Comparison of ENCODE assay signal across 1 cellular context in the genomic region with DNA sequence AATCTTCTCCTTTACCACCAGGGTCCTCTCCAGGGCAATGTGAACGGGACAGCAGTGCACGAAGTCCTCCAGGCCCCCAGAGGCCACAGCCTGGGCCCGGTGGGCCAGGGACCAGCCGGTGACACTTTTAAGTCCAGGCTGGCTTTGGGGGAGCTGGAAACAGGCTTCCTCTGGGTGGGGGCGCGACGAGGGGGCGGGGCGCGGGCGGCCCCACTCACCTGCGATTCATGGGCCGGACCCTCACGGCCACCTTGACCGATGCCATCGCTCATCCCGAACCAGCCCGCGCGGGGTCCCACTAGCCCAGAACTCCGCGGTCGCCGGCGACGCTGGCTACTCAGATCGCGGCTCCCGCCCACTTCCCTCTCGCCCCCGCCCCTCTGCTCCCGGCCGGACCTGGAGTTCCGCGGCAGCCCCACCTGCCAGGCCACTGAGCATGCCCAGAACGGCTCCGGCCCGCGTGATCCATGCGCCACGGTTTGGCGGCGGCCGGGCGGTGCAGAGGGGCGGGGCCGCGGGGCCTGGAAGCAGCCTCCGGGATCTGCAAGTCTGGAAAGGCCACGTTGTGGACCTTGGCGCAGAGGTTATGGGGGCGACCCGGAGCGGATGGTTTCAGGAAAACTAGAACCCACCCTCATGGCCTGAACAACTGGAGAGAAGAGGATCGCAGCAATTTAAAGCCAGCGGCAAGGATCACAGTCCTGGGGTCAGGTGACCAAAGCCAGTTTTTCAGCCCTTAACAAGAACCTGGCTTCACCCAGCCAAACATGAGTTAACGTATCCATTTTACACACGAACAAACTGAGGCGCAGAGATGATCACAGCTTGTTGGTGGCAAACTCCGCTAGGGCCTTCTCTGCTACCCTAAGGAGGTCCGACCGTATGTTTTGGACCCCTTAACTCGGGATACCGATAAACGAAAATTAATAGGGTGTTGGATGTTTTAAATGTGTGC.
TF ChIP-seq lines count a peak whose summit lies in the region.

A gene with protein sequence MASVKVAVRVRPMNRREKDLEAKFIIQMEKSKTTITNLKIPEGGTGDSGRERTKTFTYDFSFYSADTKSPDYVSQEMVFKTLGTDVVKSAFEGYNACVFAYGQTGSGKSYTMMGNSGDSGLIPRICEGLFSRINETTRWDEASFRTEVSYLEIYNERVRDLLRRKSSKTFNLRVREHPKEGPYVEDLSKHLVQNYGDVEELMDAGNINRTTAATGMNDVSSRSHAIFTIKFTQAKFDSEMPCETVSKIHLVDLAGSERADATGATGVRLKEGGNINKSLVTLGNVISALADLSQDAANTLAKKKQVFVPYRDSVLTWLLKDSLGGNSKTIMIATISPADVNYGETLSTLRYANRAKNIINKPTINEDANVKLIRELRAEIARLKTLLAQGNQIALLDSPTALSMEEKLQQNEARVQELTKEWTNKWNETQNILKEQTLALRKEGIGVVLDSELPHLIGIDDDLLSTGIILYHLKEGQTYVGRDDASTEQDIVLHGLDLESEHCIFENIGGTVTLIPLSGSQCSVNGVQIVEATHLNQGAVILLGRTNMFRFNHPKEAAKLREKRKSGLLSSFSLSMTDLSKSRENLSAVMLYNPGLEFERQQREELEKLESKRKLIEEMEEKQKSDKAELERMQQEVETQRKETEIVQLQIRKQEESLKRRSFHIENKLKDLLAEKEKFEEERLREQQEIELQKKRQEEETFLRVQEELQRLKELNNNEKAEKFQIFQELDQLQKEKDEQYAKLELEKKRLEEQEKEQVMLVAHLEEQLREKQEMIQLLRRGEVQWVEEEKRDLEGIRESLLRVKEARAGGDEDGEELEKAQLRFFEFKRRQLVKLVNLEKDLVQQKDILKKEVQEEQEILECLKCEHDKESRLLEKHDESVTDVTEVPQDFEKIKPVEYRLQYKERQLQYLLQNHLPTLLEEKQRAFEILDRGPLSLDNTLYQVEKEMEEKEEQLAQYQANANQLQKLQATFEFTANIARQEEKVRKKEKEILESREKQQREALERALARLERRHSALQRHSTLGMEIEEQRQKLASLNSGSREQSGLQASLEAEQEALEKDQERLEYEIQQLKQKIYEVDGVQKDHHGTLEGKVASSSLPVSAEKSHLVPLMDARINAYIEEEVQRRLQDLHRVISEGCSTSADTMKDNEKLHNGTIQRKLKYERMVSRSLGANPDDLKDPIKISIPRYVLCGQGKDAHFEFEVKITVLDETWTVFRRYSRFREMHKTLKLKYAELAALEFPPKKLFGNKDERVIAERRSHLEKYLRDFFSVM (N-terminal part only) (minus strand): TSS at position 438 of the 955 bp plus-strand sequence. CDS start 173 bp downstream, at position 265.

TF ChIP-seq in HepG2, 621 proteins besides CTCF, POLR2A, EP300 and RAD21 (continued from another document and continues in another):
- TF ChIP-seq, protein P1, sequence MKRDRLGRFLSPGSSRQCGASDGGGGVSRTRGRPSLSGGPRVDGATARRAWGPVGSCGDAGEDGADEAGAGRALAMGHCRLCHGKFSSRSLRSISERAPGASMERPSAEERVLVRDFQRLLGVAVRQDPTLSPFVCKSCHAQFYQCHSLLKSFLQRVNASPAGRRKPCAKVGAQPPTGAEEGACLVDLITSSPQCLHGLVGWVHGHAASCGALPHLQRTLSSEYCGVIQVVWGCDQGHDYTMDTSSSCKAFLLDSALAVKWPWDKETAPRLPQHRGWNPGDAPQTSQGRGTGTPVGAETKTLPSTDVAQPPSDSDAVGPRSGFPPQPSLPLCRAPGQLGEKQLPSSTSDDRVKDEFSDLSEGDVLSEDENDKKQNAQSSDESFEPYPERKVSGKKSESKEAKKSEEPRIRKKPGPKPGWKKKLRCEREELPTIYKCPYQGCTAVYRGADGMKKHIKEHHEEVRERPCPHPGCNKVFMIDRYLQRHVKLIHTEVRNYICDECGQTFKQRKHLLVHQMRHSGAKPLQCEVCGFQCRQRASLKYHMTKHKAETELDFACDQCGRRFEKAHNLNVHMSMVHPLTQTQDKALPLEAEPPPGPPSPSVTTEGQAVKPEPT (CRISPR knock-in tag; IDR thresholded peaks at IDR 0.05; ENCODE audit: low read depth): no peak; the same call in 1 of the 2 replicates
- peak; percentile 96 for TF ChIP-seq HNRNPUL1 (IDR thresholded peaks at IDR 0.05; ENCODE audit: low read depth, low read length)
- TF ChIP-seq BCL6 (CRISPR knock-in tag; IDR thresholded peaks at IDR 0.05): peak; percentile 70
- peak; percentile 93; the same call in 1 of the 2 replicates for TF ChIP-seq ZNF724P (CRISPR knock-in tag; IDR thresholded peaks at IDR 0.05; ENCODE audit: borderline replicate concordance)
- TF ChIP-seq BRD4 (CRISPR knock-in tag; IDR thresholded peaks at IDR 0.05): peak; percentile 79
- TF ChIP-seq NFE2L1 (CRISPR knock-in tag; IDR thresholded peaks at IDR 0.05; ENCODE audit: borderline replicate concordance): no peak
- TF ChIP-seq MED8 (CRISPR knock-in tag; IDR thresholded peaks at IDR 0.05; ENCODE audit: insufficient replicate concordance): peak; percentile 98
- TF ChIP-seq, protein P2, sequence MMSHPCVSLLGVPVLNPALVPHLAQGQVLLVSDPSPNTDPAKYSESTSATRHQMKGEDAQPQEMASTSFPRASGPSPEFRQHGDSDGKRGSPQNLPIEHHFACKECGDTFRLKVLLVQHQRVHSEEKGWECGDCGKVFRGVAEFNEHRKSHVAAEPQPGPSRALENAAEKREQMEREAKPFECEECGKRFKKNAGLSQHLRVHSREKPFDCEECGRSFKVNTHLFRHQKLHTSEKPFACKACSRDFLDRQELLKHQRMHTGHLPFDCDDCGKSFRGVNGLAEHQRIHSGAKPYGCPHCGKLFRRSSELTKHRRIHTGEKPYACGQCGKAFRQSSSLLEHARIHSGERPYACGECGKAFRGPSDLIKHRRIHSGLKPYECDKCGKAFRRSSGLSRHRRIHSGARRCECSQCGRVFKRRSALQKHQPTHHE (CRISPR knock-in tag; IDR thresholded peaks at IDR 0.05; ENCODE audit: borderline replicate concordance): peak; percentile 79; the same call in 1 of the 2 replicates
- peak; percentile 79 for TF ChIP-seq CCDC6 (CRISPR knock-in tag; IDR thresholded peaks at IDR 0.05)
- no peak for TF ChIP-seq ZNF841 (CRISPR knock-in tag; IDR thresholded peaks at IDR 0.05; ENCODE audit: borderline replicate concordance)
- TF ChIP-seq ZNF878 (CRISPR knock-in tag; IDR thresholded peaks at IDR 0.05): peak; percentile 19; the same call in 1 of the 2 replicates
- TF ChIP-seq NKX3-1 (CRISPR knock-in tag; IDR thresholded peaks at IDR 0.05): peak; percentile 75; the same call in 1 of the 2 replicates
- peak; percentile 35; the same call in 1 of the 2 replicates for TF ChIP-seq CEBPG (CRISPR knock-in tag; IDR thresholded peaks at IDR 0.05)
- peak; percentile 93 for TF ChIP-seq CCAR2 (optimal IDR thresholded peaks at IDR 0.05; ENCODE audit: low read depth, low read length)
- TF ChIP-seq, protein P3, sequence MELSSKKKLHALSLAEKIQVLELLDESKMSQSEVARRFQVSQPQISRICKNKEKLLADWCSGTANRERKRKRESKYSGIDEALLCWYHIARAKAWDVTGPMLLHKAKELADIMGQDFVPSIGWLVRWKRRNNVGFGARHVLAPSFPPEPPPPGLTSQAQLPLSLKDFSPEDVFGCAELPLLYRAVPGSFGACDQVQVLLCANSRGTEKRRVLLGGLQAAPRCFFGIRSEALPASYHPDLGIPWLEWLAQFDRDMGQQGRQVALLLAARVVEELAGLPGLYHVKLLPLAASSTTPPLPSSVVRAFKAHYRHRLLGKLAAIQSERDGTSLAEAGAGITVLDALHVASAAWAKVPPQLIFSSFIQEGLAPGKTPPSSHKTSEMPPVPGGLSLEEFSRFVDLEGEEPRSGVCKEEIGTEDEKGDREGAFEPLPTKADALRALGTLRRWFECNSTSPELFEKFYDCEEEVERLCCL (CRISPR knock-in tag; IDR thresholded peaks at IDR 0.05; ENCODE audit: borderline replicate concordance): peak; percentile 76
- TF ChIP-seq ZNF615 (CRISPR knock-in tag; IDR thresholded peaks at IDR 0.05; ENCODE audit: borderline replicate concordance): no peak; the same call in 1 of the 2 replicates
- TF ChIP-seq, protein P4, sequence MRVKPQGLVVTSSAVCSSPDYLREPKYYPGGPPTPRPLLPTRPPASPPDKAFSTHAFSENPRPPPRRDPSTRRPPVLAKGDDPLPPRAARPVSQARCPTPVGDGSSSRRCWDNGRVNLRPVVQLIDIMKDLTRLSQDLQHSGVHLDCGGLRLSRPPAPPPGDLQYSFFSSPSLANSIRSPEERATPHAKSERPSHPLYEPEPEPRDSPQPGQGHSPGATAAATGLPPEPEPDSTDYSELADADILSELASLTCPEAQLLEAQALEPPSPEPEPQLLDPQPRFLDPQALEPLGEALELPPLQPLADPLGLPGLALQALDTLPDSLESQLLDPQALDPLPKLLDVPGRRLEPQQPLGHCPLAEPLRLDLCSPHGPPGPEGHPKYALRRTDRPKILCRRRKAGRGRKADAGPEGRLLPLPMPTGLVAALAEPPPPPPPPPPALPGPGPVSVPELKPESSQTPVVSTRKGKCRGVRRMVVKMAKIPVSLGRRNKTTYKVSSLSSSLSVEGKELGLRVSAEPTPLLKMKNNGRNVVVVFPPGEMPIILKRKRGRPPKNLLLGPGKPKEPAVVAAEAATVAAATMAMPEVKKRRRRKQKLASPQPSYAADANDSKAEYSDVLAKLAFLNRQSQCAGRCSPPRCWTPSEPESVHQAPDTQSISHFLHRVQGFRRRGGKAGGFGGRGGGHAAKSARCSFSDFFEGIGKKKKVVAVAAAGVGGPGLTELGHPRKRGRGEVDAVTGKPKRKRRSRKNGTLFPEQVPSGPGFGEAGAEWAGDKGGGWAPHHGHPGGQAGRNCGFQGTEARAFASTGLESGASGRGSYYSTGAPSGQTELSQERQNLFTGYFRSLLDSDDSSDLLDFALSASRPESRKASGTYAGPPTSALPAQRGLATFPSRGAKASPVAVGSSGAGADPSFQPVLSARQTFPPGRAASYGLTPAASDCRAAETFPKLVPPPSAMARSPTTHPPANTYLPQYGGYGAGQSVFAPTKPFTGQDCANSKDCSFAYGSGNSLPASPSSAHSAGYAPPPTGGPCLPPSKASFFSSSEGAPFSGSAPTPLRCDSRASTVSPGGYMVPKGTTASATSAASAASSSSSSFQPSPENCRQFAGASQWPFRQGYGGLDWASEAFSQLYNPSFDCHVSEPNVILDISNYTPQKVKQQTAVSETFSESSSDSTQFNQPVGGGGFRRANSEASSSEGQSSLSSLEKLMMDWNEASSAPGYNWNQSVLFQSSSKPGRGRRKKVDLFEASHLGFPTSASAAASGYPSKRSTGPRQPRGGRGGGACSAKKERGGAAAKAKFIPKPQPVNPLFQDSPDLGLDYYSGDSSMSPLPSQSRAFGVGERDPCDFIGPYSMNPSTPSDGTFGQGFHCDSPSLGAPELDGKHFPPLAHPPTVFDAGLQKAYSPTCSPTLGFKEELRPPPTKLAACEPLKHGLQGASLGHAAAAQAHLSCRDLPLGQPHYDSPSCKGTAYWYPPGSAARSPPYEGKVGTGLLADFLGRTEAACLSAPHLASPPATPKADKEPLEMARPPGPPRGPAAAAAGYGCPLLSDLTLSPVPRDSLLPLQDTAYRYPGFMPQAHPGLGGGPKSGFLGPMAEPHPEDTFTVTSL (CRISPR knock-in tag; IDR thresholded peaks at IDR 0.05; ENCODE audit: borderline replicate concordance): peak; percentile 83
- TF ChIP-seq MAF1 (CRISPR knock-in tag; IDR thresholded peaks at IDR 0.05; ENCODE audit: borderline replicate concordance): peak; percentile 96; the same call in 1 of the 2 replicates
- peak; percentile 56; the same call in 1 of the 2 replicates for TF ChIP-seq ZNF3 (CRISPR knock-in tag; IDR thresholded peaks at IDR 0.05)
- no peak for TF ChIP-seq SCMH1 (CRISPR knock-in tag; IDR thresholded peaks at IDR 0.05; ENCODE audit: borderline replicate concordance)
- peak; percentile 3; the same call in 1 of the 2 replicates for TF ChIP-seq ZNF7 (CRISPR knock-in tag; IDR thresholded peaks at IDR 0.05)
- peak; percentile 98 for TF ChIP-seq ZNF772 (CRISPR knock-in tag; IDR thresholded peaks at IDR 0.05)
- TF ChIP-seq, protein P5, sequence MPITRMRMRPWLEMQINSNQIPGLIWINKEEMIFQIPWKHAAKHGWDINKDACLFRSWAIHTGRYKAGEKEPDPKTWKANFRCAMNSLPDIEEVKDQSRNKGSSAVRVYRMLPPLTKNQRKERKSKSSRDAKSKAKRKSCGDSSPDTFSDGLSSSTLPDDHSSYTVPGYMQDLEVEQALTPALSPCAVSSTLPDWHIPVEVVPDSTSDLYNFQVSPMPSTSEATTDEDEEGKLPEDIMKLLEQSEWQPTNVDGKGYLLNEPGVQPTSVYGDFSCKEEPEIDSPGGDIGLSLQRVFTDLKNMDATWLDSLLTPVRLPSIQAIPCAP (CRISPR knock-in tag; IDR thresholded peaks at IDR 0.05; ENCODE audit: low read depth): no peak; the same call in 1 of the 2 replicates
- TF ChIP-seq, protein P6, sequence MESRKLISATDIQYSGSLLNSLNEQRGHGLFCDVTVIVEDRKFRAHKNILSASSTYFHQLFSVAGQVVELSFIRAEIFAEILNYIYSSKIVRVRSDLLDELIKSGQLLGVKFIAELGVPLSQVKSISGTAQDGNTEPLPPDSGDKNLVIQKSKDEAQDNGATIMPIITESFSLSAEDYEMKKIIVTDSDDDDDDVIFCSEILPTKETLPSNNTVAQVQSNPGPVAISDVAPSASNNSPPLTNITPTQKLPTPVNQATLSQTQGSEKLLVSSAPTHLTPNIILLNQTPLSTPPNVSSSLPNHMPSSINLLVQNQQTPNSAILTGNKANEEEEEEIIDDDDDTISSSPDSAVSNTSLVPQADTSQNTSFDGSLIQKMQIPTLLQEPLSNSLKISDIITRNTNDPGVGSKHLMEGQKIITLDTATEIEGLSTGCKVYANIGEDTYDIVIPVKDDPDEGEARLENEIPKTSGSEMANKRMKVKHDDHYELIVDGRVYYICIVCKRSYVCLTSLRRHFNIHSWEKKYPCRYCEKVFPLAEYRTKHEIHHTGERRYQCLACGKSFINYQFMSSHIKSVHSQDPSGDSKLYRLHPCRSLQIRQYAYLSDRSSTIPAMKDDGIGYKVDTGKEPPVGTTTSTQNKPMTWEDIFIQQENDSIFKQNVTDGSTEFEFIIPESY (CRISPR knock-in tag; IDR thresholded peaks at IDR 0.05): peak; percentile 58; the same call in 1 of the 2 replicates
- peak; percentile 85; the same call in 1 of the 2 replicates for TF ChIP-seq ZNF674 (CRISPR knock-in tag; IDR thresholded peaks at IDR 0.05; ENCODE audit: low read depth)
- peak; percentile 94 for TF ChIP-seq ZZZ3 (CRISPR knock-in tag; IDR thresholded peaks at IDR 0.05; ENCODE audit: borderline replicate concordance)
- TF ChIP-seq CBFB (CRISPR knock-in tag; IDR thresholded peaks at IDR 0.05): peak; percentile 96
